Comparison of ENCODE assay signal across 30 cellular contexts in the genomic region with DNA sequence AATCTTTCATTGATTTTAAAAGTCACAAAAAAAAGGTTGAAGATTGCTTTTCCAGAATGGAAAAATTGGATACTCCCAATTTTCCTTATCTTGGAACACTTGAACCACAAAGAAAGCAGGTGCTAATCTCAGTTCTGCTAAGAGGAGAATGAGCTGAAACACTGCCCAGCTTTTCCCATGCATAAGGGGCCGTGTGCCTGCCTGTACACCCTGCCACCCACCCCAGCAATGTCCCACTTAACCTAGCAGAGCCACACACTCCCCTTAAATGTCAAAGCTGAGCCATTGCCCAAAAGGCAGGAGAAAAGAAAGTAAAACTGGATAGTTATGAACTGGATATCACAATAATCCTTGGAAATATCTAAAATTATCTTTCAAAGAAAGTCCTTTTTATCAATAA. TPM values are rescaled to one million over a fixed set of nuclear protein-coding genes. Genes with fewer than 3 reads are reported as not detected.
"Had no signal": no experiment of that assay in that cellular context is flagged by ENCODE, and none has a peak within 500 bp of the region (broad histone marks: within the 10 kb centered on the region; RNA-seq: fewer than 3 reads in every experiment).

No MANE protein-coding gene starts in this region.

- DNase-seq: activated CD4-positive, alpha-beta T cell treated with anti-CD3 and anti-CD28 coated beads, Interleukin-2, amount 10 ng/mL, durations not matched to agents 24 days and 14 days; activated CD4-positive, alpha-beta T cell treated with anti-CD3 and anti-CD28 coated beads, Interleukin-2, amount 50 U/mL, for 4 hours; activated CD8-positive, alpha-beta T cell treated with anti-CD3 and anti-CD28 coated beads for 36 hours; activated effector memory CD4-positive, alpha-beta T cell treated with anti-CD3 and anti-CD28 coated beads, Interleukin-2, amount 50 U/mL, for 16 hours; activated naive CD4-positive, alpha-beta T cell; activated naive CD4-positive, alpha-beta T cell treated with anti-CD3 and anti-CD28 coated beads, Interleukin-2, amount 50 U/mL, for 16 hours; activated naive CD8-positive, alpha-beta T cell treated with anti-CD3 and anti-CD28 coated beads for 36 hours; activated T-cell treated with anti-CD3 and anti-CD28 coated beads, Interleukin-2, amount 50 U/mL, for 1 hour; activated T-cell treated with anti-CD3 and anti-CD28 coated beads, Interleukin-2, amount 50 U/mL, for 72 hours; amniotic stem cell; aorta; brain microvascular endothelial cell; MM.1S; MV-4-11; NCI-H1092; NCI-H1436 treated with DMSO at 0.1 percent for 48 hours; NCI-H1694 treated with DMSO at 0.1 percent for 48 hours; NCI-H2029; NCI-H226; NCI-H524 treated with DMSO at 0.1 percent for 48 hours; SIG-M5; SW 1271; T-helper 1 cell; T-helper 2 cell; T-helper 9 cell had no signal

- H3K36me3 ChIP-seq: brain microvascular endothelial cell had no signal

- H3K27ac ChIP-seq: brain microvascular endothelial cell, KMS-11 had no signal

- H3K27me3 ChIP-seq: brain microvascular endothelial cell had no signal

- ATAC-seq: activated CD8-positive, alpha-beta T cell treated with anti-CD3 and anti-CD28 coated beads for 36 hours; activated T-cell treated with anti-CD3 and anti-CD28 coated beads, Interleukin-2, amount 50 U/mL, for 72 hours; activated T-helper 17 cell treated with anti-CD3 and anti-CD28 coated beads, Interleukin-2, amount 50 U/mL, for 72 hours; Panc1 had no signal

RNA-seq across cellular contexts. Expression of a gene that starts 13.4 kb away (rescaled TPM):
- total RNA-seq: activated CD4-positive, alpha-beta T cell treated with anti-CD3 and anti-CD28 coated beads, Interleukin-2, amount 10 ng/mL, durations not matched to agents 24 days and 14 days; activated CD8-positive, alpha-beta memory T cell treated with anti-CD3 and anti-CD28 coated beads for 36 hours; activated CD8-positive, alpha-beta T cell treated with anti-CD3 and anti-CD28 coated beads for 36 hours; activated naive CD8-positive, alpha-beta T cell treated with anti-CD3 and anti-CD28 coated beads for 36 hours; activated T-cell treated with anti-CD3 and anti-CD28 coated beads, Interleukin-2, amount 50 U/mL, for 72 hours; activated T-helper 17 cell treated with anti-CD3 and anti-CD28 coated beads, Interleukin-2, amount 50 U/mL, for 72 hours; LHCN-M2 had no signal
